8 cellular contexts compared by ENCODE assay signal in the genomic region with DNA sequence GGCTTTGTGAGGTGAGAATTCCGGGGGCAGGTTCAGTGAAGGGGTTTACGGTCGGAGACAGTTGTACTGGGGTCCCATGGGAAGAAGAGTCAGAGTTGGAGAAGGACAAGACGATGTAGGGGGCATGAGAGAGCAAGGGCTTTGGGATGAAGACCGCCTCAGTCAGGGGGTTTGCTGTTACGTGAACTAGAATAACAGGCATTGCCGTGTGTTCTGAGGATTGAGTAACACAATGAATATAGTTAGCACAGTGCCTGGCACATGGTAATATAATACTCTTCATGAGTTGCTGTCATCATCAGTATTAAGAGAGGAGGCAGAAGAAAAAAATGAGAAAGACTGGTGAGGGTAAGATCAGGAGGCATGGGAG. TPM values are rescaled to one million over a fixed set of nuclear protein-coding genes. Genes with fewer than 3 reads are reported as not detected.
DNase-seq lines count a peak whose midpoint lies in the region; ATAC-seq and TF ChIP-seq lines count a peak whose summit lies in the region.

No MANE protein-coding gene starts in this region.

- TF ChIP-seq CTCF in KMS-11 (conservative IDR thresholded peaks at IDR 0.05; ENCODE audit: low read depth, low read length) (no peak), chondrocyte (IDR thresholded peaks at IDR 0.05) (no peak)

- peak overlapping the region; percentile 97 for H3K27ac Mint-ChIP-seq in chondrocyte (ENCODE audit: unreplicated experiment)

- H3K4me1 ChIP-seq in ACC112 (ENCODE audit: control insufficient read depth, insufficient read depth, low read length, unreplicated experiment) (peaks cover 19% of the 10 kb centered on the region), KMS-11 (ENCODE audit: low read depth, poor library complexity, severe bottlenecking) (peaks cover 25% of the 10 kb centered on the region), muscle layer of duodenum (ENCODE audit: control insufficient read depth in 1 of 2, insufficient read depth in 2 of 2, low read length in 2 of 2) (peaks cover 15 to 36% of the 10 kb centered on the region in 2 donors)

- H3K4me1 Mint-ChIP-seq in chondrocyte (ENCODE audit: low read depth): peaks cover 28% of the 10 kb centered on the region

- H3K79me2 ChIP-seq in ACC112 (ENCODE audit: control insufficient read depth, insufficient read depth, low read length, unreplicated experiment) (peaks cover 56% of the 10 kb centered on the region), KMS-11 (ENCODE audit: insufficient read depth, low read depth) (peaks cover 69% of the 10 kb centered on the region)

- H3K27me3 ChIP-seq in ACC112 (ENCODE audit: insufficient read depth, low read length) (no peaks in the 10 kb centered on the region), KMS-11 (ENCODE audit: insufficient read depth, low read depth) (no peaks in the 10 kb centered on the region), muscle layer of duodenum (ENCODE audit: low read depth, low read length) (no peaks in the 10 kb centered on the region)

- H3K4me3 Mint-ChIP-seq in chondrocyte (ENCODE audit: unreplicated experiment): peak overlapping the region; percentile 99

- H3K9me3 Mint-ChIP-seq in chondrocyte (ENCODE audit: low read depth): no peaks in the 10 kb centered on the region

- DNase-seq in chondrocyte (ENCODE audit: low spot score) (no peak), HuH-7 (ENCODE audit: low spot score) (no peak)

- H3K9me3 ChIP-seq in muscle layer of duodenum (ENCODE audit: control insufficient read depth in 1 of 2, low read length in 2 of 2): no peaks in the 10 kb centered on the region

- peak overlapping the region; percentile 97 for H3K4me2 ChIP-seq in KMS-11

- no peaks in the 10 kb centered on the region for H4K20me1 ChIP-seq in KMS-11 (ENCODE audit: insufficient read depth)

- H3K27ac ChIP-seq in ACC112 (ENCODE audit: low read depth, low read length) (peak overlapping the region; percentile 84), KMS-11 (peak overlapping the region; percentile 70), muscle layer of duodenum (ENCODE audit: low read length) (peak overlapping the region; percentile 91)

- H2AFZ ChIP-seq in ACC112 (ENCODE audit: low read length, unreplicated experiment) (peak overlapping the region; percentile 26), KMS-11 (ENCODE audit: low read depth) (peak overlapping the region; percentile 66)

- ATAC-seq in HG03175 (IDR thresholded peaks at IDR 0.05; ENCODE audit: unreplicated experiment) (no peak), HG02623 (IDR thresholded peaks at IDR 0.05; ENCODE audit: unreplicated experiment) (no peak), HG03457 (IDR thresholded peaks at IDR 0.05; ENCODE audit: unreplicated experiment) (no peak)

- no peaks in the 10 kb centered on the region for H3K27me3 Mint-ChIP-seq in chondrocyte (ENCODE audit: low read depth)

- peaks cover 13% of the 10 kb centered on the region for H3K36me3 Mint-ChIP-seq in chondrocyte (ENCODE audit: low read depth)

- peak overlapping the region; percentile 81 for H3K9ac ChIP-seq in KMS-11

- peak overlapping the region; percentile 83 for H3K4me3 ChIP-seq in ACC112 (ENCODE audit: low read depth, low read length)
- H3K4me3 ChIP-seq in KMS-11 (IDR thresholded peaks at IDR 0.05; ENCODE audit: insufficient read depth, low read depth, low read length): peak overlapping the region; percentile 34
- peak overlapping the region; percentile 99 for H3K4me3 ChIP-seq in muscle layer of duodenum (ENCODE audit: low read depth in 1 of 2, low read length in 2 of 2)

- peaks cover 13% of the 10 kb centered on the region; the same call in 1 of the 2 replicates for H3K36me3 ChIP-seq in ACC112 (ENCODE audit: insufficient read depth, low read length)
- no peaks in the 10 kb centered on the region; the same call in 1 of the 2 replicates for H3K36me3 ChIP-seq in KMS-11 (ENCODE audit: insufficient read depth)
- H3K36me3 ChIP-seq in muscle layer of duodenum (ENCODE audit: control insufficient read depth in 1 of 2, insufficient read depth in 2 of 2, low read length in 2 of 2): peaks cover 24 to 44% of the 10 kb centered on the region in 2 donors

RNA-seq across cellular contexts. Expression of a gene that starts 0.6 kb away (rescaled TPM):
- 13.8 to 17.3 TPM (median 15.2 TPM) in 3 replicates for total RNA-seq in chondrocyte

RNA-seq across cellular contexts. Expression of a gene that starts 0.8 kb away (rescaled TPM):
- 14.1 to 18.9 TPM (median 15.2 TPM) in 3 replicates for total RNA-seq in chondrocyte

RNA-seq across cellular contexts. Expression of a gene that starts 13.9 kb away (rescaled TPM):
- 3.3 to 7.0 TPM (median 5.9 TPM) in 3 replicates for total RNA-seq in chondrocyte

RNA-seq across cellular contexts. Expression of a gene that starts 19.8 kb away (rescaled TPM):
- total RNA-seq in chondrocyte: 167 to 199 TPM (median 193 TPM) in 3 replicates

RNA-seq across cellular contexts. Expression of a gene that starts 33.4 kb away (rescaled TPM):
- 36.3 to 44.5 TPM (median 41.9 TPM) in 3 replicates for total RNA-seq in chondrocyte

Comparison
In these comparisons a context has a peak if more than half of its experiments do, and no peak if none do; other contexts are left out.
1. H3K4me3 ChIP-seq: peak in every context shown above with its lines; median percentile 99 in muscle layer of duodenum; 83 in ACC112; 34 in KMS-11.